9 cellular contexts compared by ENCODE assay signal in the genomic region with DNA sequence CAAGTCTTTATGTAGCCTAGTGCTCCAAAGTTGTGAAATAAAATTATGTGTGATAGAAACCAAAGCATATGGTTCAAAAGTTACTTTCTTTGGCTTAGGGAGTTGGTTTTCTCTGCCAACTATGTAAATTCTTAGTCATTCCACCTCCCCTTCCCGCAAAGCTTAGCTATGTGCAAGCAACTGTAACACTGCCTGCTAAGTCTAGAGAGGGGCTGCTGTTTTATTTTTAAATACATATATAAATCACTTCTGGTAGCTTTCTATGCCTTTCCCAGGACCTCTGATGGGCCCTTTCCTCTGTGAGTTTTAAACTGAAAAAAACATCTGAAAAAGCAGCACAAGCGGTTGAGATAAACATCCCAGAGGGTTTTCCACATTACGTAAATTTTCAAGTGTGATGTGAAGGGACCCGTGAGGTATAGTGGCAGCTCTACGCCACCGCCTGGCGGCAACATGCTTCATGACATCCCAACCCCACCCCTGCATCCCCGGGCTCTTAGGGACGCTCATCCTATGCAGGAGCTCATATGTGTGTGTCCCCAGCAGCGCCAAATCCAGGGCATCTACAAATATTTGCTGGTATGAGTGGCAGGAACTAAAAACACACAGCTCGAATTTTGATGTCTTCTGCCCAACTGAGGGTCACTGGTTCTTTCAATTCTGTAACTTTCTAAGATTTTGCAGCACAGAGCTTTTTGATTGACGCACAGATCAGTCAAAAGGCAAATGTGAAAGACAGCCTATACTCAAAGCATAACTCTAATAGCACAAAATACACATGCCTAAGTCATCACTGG. TPM values are rescaled to one million over a fixed set of nuclear protein-coding genes. Genes with fewer than 3 reads are reported as not detected.
A peak's percentile ranks its signal among the peaks of the same experiment; 100 is the strongest.
DNase-seq lines count a peak whose midpoint lies in the region; ATAC-seq, FAIRE-seq and TF ChIP-seq lines count a peak whose summit lies in the region.
"Had no signal": no experiment of that assay in that cellular context is flagged by ENCODE, and none has a peak within 500 bp of the region (broad histone marks: within the 10 kb centered on the region; RNA-seq: fewer than 3 reads in every experiment).

No MANE protein-coding gene starts in this region.

- peaks cover 31% of the 10 kb centered on the region for H3K36me3 Mint-ChIP-seq in activated CD4-positive, alpha-beta T cell treated with anti-CD3 and anti-CD28 coated beads, Interleukin-2, amount 10 ng/mL, durations not matched to agents 24 days and 14 days (ENCODE audit: low read depth)

- no peak overlapping the region for H3K4me3 Mint-ChIP-seq in activated CD4-positive, alpha-beta T cell treated with anti-CD3 and anti-CD28 coated beads, Interleukin-2, amount 10 ng/mL, durations not matched to agents 24 days and 14 days

- intact Hi-C loops in activated CD4-positive, alpha-beta T cell treated with anti-CD3 and anti-CD28 coated beads, Interleukin-2, amount 10 ng/mL, durations not matched to agents 24 days and 14 days (cut with micrococcal nuclease), result no loop called here

- H3K27ac Mint-ChIP-seq in activated CD4-positive, alpha-beta T cell treated with anti-CD3 and anti-CD28 coated beads, Interleukin-2, amount 10 ng/mL, durations not matched to agents 24 days and 14 days, result no peak overlapping the region

- no peak overlapping the region for H3K4me3 ChIP-seq in cardiac fibroblast (replicated peaks in 1 of 2; ENCODE audit: low read depth in 2 of 2, low read length in 2 of 2)

- peaks cover 9% of the 10 kb centered on the region for H3K27me3 Mint-ChIP-seq in activated CD4-positive, alpha-beta T cell treated with anti-CD3 and anti-CD28 coated beads, Interleukin-2, amount 10 ng/mL, durations not matched to agents 24 days and 14 days

- H3K4me1 Mint-ChIP-seq in activated CD4-positive, alpha-beta T cell treated with anti-CD3 and anti-CD28 coated beads, Interleukin-2, amount 10 ng/mL, durations not matched to agents 24 days and 14 days, result peaks cover 9% of the 10 kb centered on the region

- no peak for TF ChIP-seq POLR2A in H54 (IDR thresholded peaks at IDR 0.05; ENCODE audit: low read depth, low read length)

- FAIRE-seq in H54 (lab: Jason Lieb, UNC), result no peak

- DNase-seq in activated CD4-positive, alpha-beta T cell treated with anti-CD3 and anti-CD28 coated beads, Interleukin-2, amount 10 ng/mL, durations not matched to agents 24 days and 14 days, result peak; percentile 67
- DNase-seq in activated CD4-positive, alpha-beta T cell treated with anti-CD3 and anti-CD28 coated beads, Interleukin-2, amount 50 U/mL, for 4 hours, result no peak
- peak in 58 of 76 experiments; percentile 5 to 73 (median 44) for DNase-seq in HUDEP-2 (lab: John Stamatoyannopoulos, UW; ENCODE audit: unreplicated experiment in 76 of 76)
- DNase-seq in cardiac fibroblast (ENCODE audit: low read depth in 2 of 2), result peak; percentile 76 to 84
- peak; percentile 20 for DNase-seq in mucosa of gallbladder (ENCODE audit: low spot score)
- no peak for DNase-seq in H54 (ENCODE audit: insufficient read length, low spot score)
- no peak for DNase-seq in ureter (ENCODE audit: low spot score)

- no peak for ATAC-seq in GM18858 (IDR thresholded peaks at IDR 0.05; ENCODE audit: unreplicated experiment)

- TF ChIP-seq CTCF in cardiac fibroblast (IDR thresholded peaks at IDR 0.05; ENCODE audit: low read depth, low read length), result peak; percentile 43

- H3K9me3 Mint-ChIP-seq in activated CD4-positive, alpha-beta T cell treated with anti-CD3 and anti-CD28 coated beads, Interleukin-2, amount 10 ng/mL, durations not matched to agents 24 days and 14 days, result no peaks in the 10 kb centered on the region

RNA-seq across cellular contexts. Expression of gene SAYSD1, which starts 12.8 kb away (rescaled TPM):
- 13.7 and 14.8 TPM in 2 replicates for total RNA-seq in activated CD4-positive, alpha-beta T cell treated with anti-CD3 and anti-CD28 coated beads, Interleukin-2, amount 10 ng/mL, durations not matched to agents 24 days and 14 days
- total RNA-seq in mucosa of gallbladder (15.9 TPM), ureter (19.3 TPM)

RNA-seq across cellular contexts. Expression of gene GLP1R, which starts 53.6 kb away (rescaled TPM):
- total RNA-seq in activated CD4-positive, alpha-beta T cell treated with anti-CD3 and anti-CD28 coated beads, Interleukin-2, amount 10 ng/mL, durations not matched to agents 24 days and 14 days, result 0.09 TPM in 2 replicates
- total RNA-seq in mucosa of gallbladder (0.06 TPM), ureter (0.36 TPM)
- total RNA-seq: skeletal muscle tissue had no signal

Comparison
In these comparisons a context has a peak if more than half of its experiments do, and no peak if none do; other contexts are left out.
1. DNase-seq: peak in activated CD4-positive, alpha-beta T cell treated with anti-CD3 and anti-CD28 coated beads, Interleukin-2, amount 10 ng/mL, durations not matched to agents 24 days and 14 days (single experiment), HUDEP-2 (58 of 76), cardiac fibroblast (2 of 2) and mucosa of gallbladder (single experiment); none in activated CD4-positive, alpha-beta T cell treated with anti-CD3 and anti-CD28 coated beads, Interleukin-2, amount 50 U/mL, for 4 hours (0 of 2), H54 (single experiment) and ureter (single experiment).